35 cellular contexts compared by ENCODE assay signal in the genomic region with DNA sequence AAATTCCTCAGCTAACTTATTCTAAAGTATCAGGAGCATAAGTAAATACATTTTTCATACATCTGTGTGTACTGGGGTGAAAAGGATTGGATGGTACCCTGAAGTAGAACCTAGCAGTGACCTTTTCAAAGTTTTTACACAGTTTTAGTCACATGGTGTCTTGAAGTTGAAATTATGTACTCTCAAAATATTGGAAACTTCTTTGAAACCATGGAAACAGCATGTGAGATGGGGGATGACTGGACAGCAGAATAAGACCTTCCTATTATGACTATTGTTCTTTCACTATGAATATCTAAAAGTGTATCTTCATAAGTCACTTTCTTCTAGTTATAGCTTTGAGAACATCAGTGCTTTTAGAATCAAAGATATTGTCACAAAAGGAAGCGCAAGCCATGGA.
"Had no signal": no experiment of that assay in that cellular context is flagged by ENCODE, and none has a peak within 500 bp of the region (broad histone marks: within the 10 kb centered on the region; RNA-seq: fewer than 3 reads in every experiment).

No MANE protein-coding gene starts in this region.

- H3K27me3 ChIP-seq: MG63 had no signal

- H3K36me3 ChIP-seq: MG63 had no signal

- DNase-seq: Karpas-422, Kasumi-1, MG63, MM.1S, MV-4-11, NCI-H1048, NCI-H1092, NCI-H1092 treated with DMSO at 0.1 percent for 48 hours, NCI-H1105, NCI-H1105 treated with DMSO at 0.1 percent for 48 hours, NCI-H1417, NCI-H1417 treated with DMSO at 0.1 percent for 48 hours, NCI-H1436, NCI-H1436 treated with DMSO at 0.1 percent for 48 hours, NCI-H146, NCI-H1694, NCI-H1694 treated with DMSO at 0.1 percent for 48 hours, NCI-H187, NCI-H187 treated with DMSO at 0.1 percent for 48 hours, NCI-H1930, NCI-H2029, NCI-H2029 treated with DMSO at 0.1 percent for 48 hours, NCI-H2081, NCI-H2081 treated with DMSO at 0.1 percent for 48 hours, NCI-H2107, NCI-H2171, NCI-H2171 treated with DMSO at 0.1 percent for 48 hours, NCI-H2227 treated with DMSO at 0.1 percent for 48 hours, NCI-H226, NCI-H345, NCI-H446, NCI-H446 treated with DMSO at 0.1 percent for 48 hours, NCI-H510A, NCI-H510A treated with DMSO at 0.1 percent for 48 hours, NCI-H524 had no signal

- H3K4me3 ChIP-seq: MG63 had no signal

- H3K9me3 ChIP-seq: MG63 had no signal
